Comparison of ENCODE assay signal across 11 cellular contexts in the genomic region with DNA sequence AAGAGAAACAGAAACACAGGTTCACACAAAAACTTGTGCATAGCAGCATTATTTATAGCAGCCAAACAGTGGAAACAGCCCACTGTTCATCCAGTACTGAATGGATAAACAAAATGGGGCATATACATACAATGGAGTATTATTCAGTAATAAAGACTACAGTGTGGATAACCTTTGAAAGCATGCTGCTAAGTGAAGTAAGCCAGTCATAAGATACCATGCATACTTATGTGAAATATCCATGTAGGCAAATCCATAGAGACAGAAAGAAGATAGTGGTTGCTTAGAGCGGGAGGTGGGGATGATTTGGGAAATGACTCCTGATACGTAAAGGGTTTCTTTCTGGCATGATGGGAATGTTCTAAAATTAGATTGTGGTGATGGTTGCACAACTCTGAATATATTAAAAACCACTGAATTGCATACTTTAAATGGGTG.
DNase-seq lines count a peak whose midpoint lies in the region; ATAC-seq, FAIRE-seq and TF ChIP-seq lines count a peak whose summit lies in the region.
"Had no signal": no experiment of that assay in that cellular context is flagged by ENCODE, and none has a peak within 500 bp of the region (broad histone marks: within the 10 kb centered on the region; RNA-seq: fewer than 3 reads in every experiment).

No MANE protein-coding gene starts in this region.

- H3K9me3 ChIP-seq in breast epithelium, result no peaks in the 10 kb centered on the region
- H3K9me3 ChIP-seq: Peyer's patch had no signal

- intact Hi-C loops in breast epithelium (cut with DNase I; ENCODE audit: low total_unique reads), result no loop called here

- peaks cover 0 to 10% of the 10 kb centered on the region in 2 donors for H3K4me1 ChIP-seq in breast epithelium

- no peak for ATAC-seq in HG03095 (IDR thresholded peaks at IDR 0.05; ENCODE audit: unreplicated experiment)

- no peaks in the 10 kb centered on the region for H3K36me3 ChIP-seq in breast epithelium
- H3K36me3 ChIP-seq: Peyer's patch had no signal

- no peak for TF ChIP-seq POLR2A in breast epithelium (IDR thresholded peaks at IDR 0.05)
- TF ChIP-seq POLR2A in GM12892 (IDR thresholded peaks at IDR 0.05; ENCODE audit: low read depth, low read length), result no peak

- no peak for FAIRE-seq in GM12892 (lab: Jason Lieb, UNC)

- no peak overlapping the region for H3K4me3 ChIP-seq in breast epithelium
- H3K4me3 ChIP-seq: Peyer's patch had no signal

- peak overlapping the region; percentile 74 to 86 for H3K27ac ChIP-seq in breast epithelium
- H3K27ac ChIP-seq in substantia nigra (ENCODE audit: low read depth, low read length, poor library complexity, severe bottlenecking), result peak overlapping the region; percentile 63

- DNase-seq in HCEC 1CT (peak; percentile 92), breast epithelium (ENCODE audit: low spot score in 2 of 2) (no peak), iris pigment epithelial cell (ENCODE audit: low read depth) (peak; percentile 94), substantia nigra (lab: John Stamatoyannopoulos, UW) (peak in 3 of 49 donors; percentile 5 to 63 (median 18)), NCI-H146 treated with DMSO at 0.1 percent for 48 hours (lab: John Stamatoyannopoulos, UW; ENCODE audit: unreplicated experiment) (no peak), GOT3 (lab: John Stamatoyannopoulos, UW) (no peak), GM12892 (ENCODE audit: insufficient read length) (no peak)
- DNase-seq: activated CD4-positive, alpha-beta T cell treated with anti-CD3 and anti-CD28 coated beads for 48 hours; Peyer's patch; posterior cingulate gyrus had no signal

- H3K27me3 ChIP-seq in breast epithelium, result no peaks in the 10 kb centered on the region
- H3K27me3 ChIP-seq: Peyer's patch had no signal

- no peak for TF ChIP-seq CTCF in breast epithelium (IDR thresholded peaks at IDR 0.05)

Comparison
In these comparisons a context has a peak if more than half of its experiments do, and no peak if none do; other contexts are left out.
1. DNase-seq: peak in HCEC 1CT (single experiment) and iris pigment epithelial cell (single experiment); none in breast epithelium (0 of 2), NCI-H146 treated with DMSO at 0.1 percent for 48 hours (single experiment), GOT3 (single experiment) and GM12892 (single experiment).